ENCODE assay signal across 31 cellular contexts in genomic region chr5:51517854-51518253, GRCh38.
"Had no signal": no experiment of that assay in that cellular context is flagged by ENCODE, and none has a peak within 500 bp of the region (broad histone marks: within the 10 kb centered on the region; RNA-seq: fewer than 3 reads in every experiment).

No MANE protein-coding gene starts in this region.

- H3K27me3 ChIP-seq: adrenal gland, body of pancreas, brain microvascular endothelial cell, breast epithelium had no signal

- H3K27ac ChIP-seq: adrenal gland, body of pancreas, brain microvascular endothelial cell, breast epithelium, VCaP had no signal

- H3K4me1 ChIP-seq: adrenal gland, body of pancreas, breast epithelium had no signal

- H3K36me3 ChIP-seq: adrenal gland, brain microvascular endothelial cell, breast epithelium had no signal

- DNase-seq: activated B cell treated with CpG ODN at 0.5 μM for 24 hours; activated CD4-positive, alpha-beta memory T cell treated with anti-CD3 and anti-CD28 coated beads for 36 hours; activated CD4-positive, alpha-beta T cell treated with anti-CD3 and anti-CD28 coated beads for 4 hours; activated CD4-positive, alpha-beta T cell treated with anti-CD3 and anti-CD28 coated beads, Interleukin-2, amount 10 ng/mL, durations not matched to agents 24 days and 14 days; activated CD4-positive, alpha-beta T cell treated with anti-CD3 and anti-CD28 coated beads, Interleukin-2, amount 50 U/mL, for 1 hour; activated CD4-positive, alpha-beta T cell treated with anti-CD3 and anti-CD28 coated beads, Interleukin-2, amount 50 U/mL, for 4 hours; activated CD4-positive, CD25-positive, alpha-beta regulatory T cell treated with anti-CD3 and anti-CD28 coated beads, Interleukin-2, amount 50 U/mL, for 72 hours; activated CD8-positive, alpha-beta memory T cell treated with anti-CD3 and anti-CD28 coated beads, Interleukin-2, amount 50 U/mL, for 4 hours; activated CD8-positive, alpha-beta T cell treated with anti-CD3 and anti-CD28 coated beads for 36 hours; activated effector memory CD4-positive, alpha-beta T cell treated with anti-CD3 and anti-CD28 coated beads, Interleukin-2, amount 50 U/mL, for 16 hours; activated gamma-delta T cell treated with Interleukin-2 at 50 U/mL for 16 hours; activated naive CD4-positive, alpha-beta T cell; activated naive CD4-positive, alpha-beta T cell treated with anti-CD3 and anti-CD28 coated beads for 36 hours; activated naive CD4-positive, alpha-beta T cell treated with anti-CD3 and anti-CD28 coated beads, Interleukin-2, amount 50 U/mL, for 16 hours; activated naive CD8-positive, alpha-beta T cell treated with anti-CD3 and anti-CD28 coated beads for 36 hours; activated T-cell treated with anti-CD3 and anti-CD28 coated beads for 4 hours; activated T-cell treated with anti-CD3 and anti-CD28 coated beads, Interleukin-2, amount 50 U/mL, for 1 hour; activated T-cell treated with anti-CD3 and anti-CD28 coated beads, Interleukin-2, amount 50 U/mL, for 4 hours; adrenal gland; amniotic stem cell; aorta; body of pancreas; brain microvascular endothelial cell; central memory CD4-positive, alpha-beta T cell; T-helper 1 cell; T-helper 2 cell; T-helper 9 cell had no signal

- H3K9me3 ChIP-seq: adrenal gland, body of pancreas, breast epithelium had no signal

- ATAC-seq: activated CD8-positive, alpha-beta T cell treated with anti-CD3 and anti-CD28 coated beads for 36 hours; activated naive CD4-positive, alpha-beta T cell treated with anti-CD3 and anti-CD28 coated beads, Interleukin-2, amount 50 U/mL, for 72 hours; activated T-cell treated with anti-CD3 and anti-CD28 coated beads, Interleukin-2, amount 50 U/mL, for 4 hours; activated T-helper 17 cell treated with anti-CD3 and anti-CD28 coated beads, Interleukin-2, amount 50 U/mL, for 72 hours; body of pancreas had no signal

- H3K4me3 ChIP-seq: adrenal gland, body of pancreas, breast epithelium had no signal
